ENCODE assay signal across 9 cellular contexts in genomic region chr14:67357583-67358354, GRCh38.
DNase-seq lines count a peak whose midpoint lies in the region; ATAC-seq and TF ChIP-seq lines count a peak whose summit lies in the region.
"Had no signal": no experiment of that assay in that cellular context is flagged by ENCODE, and none has a peak within 500 bp of the region (broad histone marks: within the 10 kb centered on the region; RNA-seq: fewer than 3 reads in every experiment).

No MANE protein-coding gene starts in this region.

- in situ Hi-C loops in astrocyte of the spinal cord (cut with HindIII; ENCODE audit: low sequenced_read_pairs) = no loop called here

- peaks cover 9 to 78% (median 40%) of the 10 kb centered on the region in 11 experiments; a peak in 20 of 22 replicates for H4K20me1 ChIP-seq in BLaER1 treated with 17β-estradiol and CSF1 and Interleukin-3, amounts not matched to agents 10 nM and 100 nM

- peak overlapping the region in 6 of 10 experiments; percentile 80 to 89 (median 86); a peak in 11 of 20 replicates for H3K4me3 ChIP-seq in BLaER1 treated with 17β-estradiol and CSF1 and Interleukin-3, amounts not matched to agents 10 nM and 100 nM
- peak overlapping the region; percentile 98 for H3K4me3 ChIP-seq in HUES6 (ENCODE audit: low read depth, low read length)
- peak overlapping the region; percentile 92 for H3K4me3 ChIP-seq in astrocyte of the spinal cord (ENCODE audit: low read depth, low read length)
- H3K4me3 ChIP-seq in mucosa of stomach (ENCODE audit: low read length) = no peak overlapping the region

- no peak for TF ChIP-seq CTCF in astrocyte of the spinal cord (IDR thresholded peaks at IDR 0.05; ENCODE audit: low read depth, low read length)

- H3K9me3 ChIP-seq in BLaER1 treated with 17β-estradiol and CSF1 and Interleukin-3, amounts not matched to agents 10 nM and 100 nM (replicated peaks in 1 of 11) = no peaks in the 10 kb centered on the region
- no peaks in the 10 kb centered on the region for H3K9me3 ChIP-seq in HUES6 (ENCODE audit: control insufficient read depth, insufficient read depth, low read depth, low read length)
- H3K9me3 ChIP-seq in mucosa of stomach (ENCODE audit: control insufficient read depth, low read length) = no peaks in the 10 kb centered on the region

- H3K27ac ChIP-seq in BLaER1 treated with 17β-estradiol and CSF1 and Interleukin-3, amounts not matched to agents 10 nM and 100 nM = peak overlapping the region in 1 of 11 experiments; percentile 98; a peak in 1 of 22 replicates
- H3K27ac ChIP-seq in HUES6 (ENCODE audit: low read depth, low read length) = no peak overlapping the region

- DNase-seq in astrocyte of the spinal cord (ENCODE audit: low read depth, low spot score) (no peak), T1000 (lab: John Stamatoyannopoulos, UW) (no peak), NAMALWA (ENCODE audit: low spot score) (no peak)
- DNase-seq: SIG-M5 had no signal

- peak overlapping the region; percentile 93 to 99 (median 96); a peak in 14 of 22 replicates for H3K9ac ChIP-seq in BLaER1 treated with 17β-estradiol and CSF1 and Interleukin-3, amounts not matched to agents 10 nM and 100 nM
- H3K9ac ChIP-seq in HUES6 (ENCODE audit: low read length) = peak overlapping the region; percentile 25
- peak overlapping the region; percentile 90 for H3K9ac ChIP-seq in mucosa of stomach (ENCODE audit: low read length)

- H3K36me3 ChIP-seq in BLaER1 treated with 17β-estradiol and CSF1 and Interleukin-3, amounts not matched to agents 10 nM and 100 nM = peaks cover 10 to 26% (median 16%) of the 10 kb centered on the region in 11 experiments; a peak in 20 of 22 replicates
- H3K36me3 ChIP-seq in HUES6 (ENCODE audit: control insufficient read depth, insufficient read depth, low read length) (peaks cover 12% of the 10 kb centered on the region), mucosa of stomach (ENCODE audit: control insufficient read depth, insufficient read depth, low read length) (no peaks in the 10 kb centered on the region)

- H3K4me1 ChIP-seq in BLaER1 treated with 17β-estradiol and CSF1 and Interleukin-3, amounts not matched to agents 10 nM and 100 nM = peaks cover 32 to 60% (median 41%) of the 10 kb centered on the region in 10 experiments
- H3K4me1 ChIP-seq in HUES6 (ENCODE audit: control insufficient read depth, insufficient read depth, low read length) (peaks cover 6% of the 10 kb centered on the region), mucosa of stomach (ENCODE audit: control insufficient read depth, insufficient read depth, low read length) (peaks cover 16% of the 10 kb centered on the region)

- ATAC-seq in HG03469 (IDR thresholded peaks at IDR 0.05; ENCODE audit: unreplicated experiment) (no peak), GM21390 (IDR thresholded peaks at IDR 0.05; ENCODE audit: unreplicated experiment) (no peak)

- peak overlapping the region; percentile 82 to 99 (median 90) for H3K4me2 ChIP-seq in BLaER1 treated with 17β-estradiol and CSF1 and Interleukin-3, amounts not matched to agents 10 nM and 100 nM

- no peaks in the 10 kb centered on the region for H3K27me3 ChIP-seq in BLaER1 treated with 17β-estradiol and CSF1 and Interleukin-3, amounts not matched to agents 10 nM and 100 nM
- H3K27me3 ChIP-seq in HUES6 (ENCODE audit: control insufficient read depth, insufficient read depth, low read length) (no peaks in the 10 kb centered on the region), mucosa of stomach (ENCODE audit: control insufficient read depth, insufficient read depth, low read length) (no peaks in the 10 kb centered on the region)

Comparison
In these comparisons a context has a peak if more than half of its experiments do, and no peak if none do; other contexts are left out.
1. H3K9ac ChIP-seq: peak in every context shown above with its lines; median percentile 96 in BLaER1 treated with 17β-estradiol and CSF1 and Interleukin-3, amounts not matched to agents 10 nM and 100 nM; 90 in mucosa of stomach; 25 in HUES6.